ENCODE assay signal across 8 cellular contexts in genomic region chr19:43446746-43447489, GRCh38.
A peak's percentile ranks its signal among the peaks of the same experiment; 100 is the strongest.
DNase-seq lines count a peak whose midpoint lies in the region; ATAC-seq and TF ChIP-seq lines count a peak whose summit lies in the region.

No MANE protein-coding gene starts in this region.

- no peak overlapping the region for H3K4me3 Mint-ChIP-seq in central memory CD8-positive, alpha-beta T cell

- TF ChIP-seq CTCF in AG09309 (IDR thresholded peaks at IDR 0.05; ENCODE audit: control insufficient read depth, insufficient read depth, low read depth, low read length, missing control alignments), result peak; percentile 94
- TF ChIP-seq CTCF in GM20000 (IDR thresholded peaks at IDR 0.05; ENCODE audit: extremely low read depth, missing control alignments), result peak; percentile 92

- peak; percentile 60 for ATAC-seq in central memory CD8-positive, alpha-beta T cell (replicated peaks; ENCODE audit: extremely low read depth, poor library complexity, severe bottlenecking)
- no peak for ATAC-seq in HG02642 (IDR thresholded peaks at IDR 0.05; ENCODE audit: poor library complexity, unreplicated experiment)

- no peaks in the 10 kb centered on the region for H3K27me3 Mint-ChIP-seq in central memory CD8-positive, alpha-beta T cell

- H3K4me3 ChIP-seq in AG09309 (ENCODE audit: control insufficient read depth, low read depth, low read length), result no peak overlapping the region

- DNase-seq in AG09309 (ENCODE audit: low read depth) (no peak), GM20000 (ENCODE audit: low spot score) (peak; percentile 80), NCI-H226 (peak; percentile 37), left kidney (ENCODE audit: low read depth, low spot score) (peak; percentile 91)
- DNase-seq in activated CD4-positive, alpha-beta T cell treated with anti-CD3 and anti-CD28 coated beads for 1 hour, result peak; percentile 75
- DNase-seq in central memory CD8-positive, alpha-beta T cell (ENCODE audit: low spot score in 2 of 2), result peak; percentile 68 to 71
- peak; percentile 82 for DNase-seq in stimulated activated CD4-positive, alpha-beta T cell treated with anti-CD3 and anti-CD28 coated beads, Interleukin-4, amount 100 ng/mL, for 24 hours

- H3K36me3 Mint-ChIP-seq in central memory CD8-positive, alpha-beta T cell (ENCODE audit: insufficient read depth), result no peaks in the 10 kb centered on the region

- H3K4me1 Mint-ChIP-seq in central memory CD8-positive, alpha-beta T cell, result peaks cover 15% of the 10 kb centered on the region

- H3K27ac Mint-ChIP-seq in central memory CD8-positive, alpha-beta T cell (ENCODE audit: low read depth), result peak overlapping the region; percentile 69

- no peaks in the 10 kb centered on the region for H3K9me3 Mint-ChIP-seq in central memory CD8-positive, alpha-beta T cell
